8 cellular contexts compared by ENCODE assay signal in genomic region chr15:37995461-37996347, GRCh38.
DNase-seq lines count a peak whose midpoint lies in the region; ATAC-seq and TF ChIP-seq lines count a peak whose summit lies in the region.

No MANE protein-coding gene starts in this region.

- peak; percentile 37 for DNase-seq in A172 (ENCODE audit: low spot score)
- DNase-seq in PC-9, result peak in 1 of 2 experiments; percentile 28
- peak; percentile 72 for DNase-seq in epithelial cell of esophagus (ENCODE audit: low read depth)
- peak; percentile 41 for DNase-seq in mucosa of gallbladder (ENCODE audit: low spot score)
- no peak for DNase-seq in T-cell

- H3K9me3 ChIP-seq in PC-9 (ENCODE audit: insufficient read depth, low read depth), result no peaks in the 10 kb centered on the region

- H3K9me3 Mint-ChIP-seq in T-cell, result peaks cover 0 to 8% (median 2%) of the 10 kb centered on the region in 3 donors

- ATAC-seq in HG03378 (IDR thresholded peaks at IDR 0.05; ENCODE audit: unreplicated experiment), result peak; percentile 68
- no peak for ATAC-seq in T-cell (replicated peaks in 1 of 4)
- ATAC-seq in GM21367 (IDR thresholded peaks at IDR 0.05; ENCODE audit: unreplicated experiment), result no peak

- TF ChIP-seq CTCF in GM12873 (IDR thresholded peaks at IDR 0.05; ENCODE audit: insufficient read depth, low read depth, low read length, missing control alignments) (peak; percentile 59), PC-9 (conservative IDR thresholded peaks at IDR 0.05) (peak; percentile 74), epithelial cell of esophagus (IDR thresholded peaks at IDR 0.05; ENCODE audit: insufficient read depth, low read depth, low read length, missing control alignments) (peak; percentile 66)

- H3K27ac Mint-ChIP-seq in T-cell, result no peak overlapping the region

- no peak overlapping the region for H2AFZ ChIP-seq in PC-9

- no peaks in the 10 kb centered on the region for H3K79me2 ChIP-seq in PC-9 (ENCODE audit: low read depth)

- H3K4me2 ChIP-seq in PC-9, result no peak overlapping the region

- no peaks in the 10 kb centered on the region for H3K9me2 ChIP-seq in PC-9 (ENCODE audit: insufficient read depth)

- no peaks in the 10 kb centered on the region for H3K36me3 ChIP-seq in PC-9 (ENCODE audit: low read depth)

- BruUV-seq in PC-9 (replicated peaks; lab: Mats Ljungman, UMichigan), result no TSS peak

- no peaks in the 10 kb centered on the region for H3K27me3 ChIP-seq in PC-9 (ENCODE audit: insufficient read depth, low read depth)

- H3K4me3 ChIP-seq in PC-9 (no peak overlapping the region), epithelial cell of esophagus (ENCODE audit: low read length) (no peak overlapping the region)

- POLR2A ChIA-PET in PC-9 (lab: Charles Lee; ENCODE audit: unreplicated experiment), result interaction anchor here (0.6 kb wide), 1 partner anchor 257 kb away, joined by 6 read pairs; the partner anchor contains the start of gene SPRED1
- POLR2A ChIA-PET in T-cell (lab: Charles Lee), result no interaction called here

- intact Hi-C loops in PC-9 (cut with micrococcal nuclease; ENCODE audit: unreplicated experiment), result loop anchor here (1.0 to 5.0 kb wide), 5 partner anchors 359 to 707 kb away; no protein-coding TSS in a partner anchor

- no peak overlapping the region for H3K4me3 Mint-ChIP-seq in T-cell

- H3K4me1 Mint-ChIP-seq in T-cell, result no peaks in the 10 kb centered on the region

- no peaks in the 10 kb centered on the region for H3K4me1 ChIP-seq in PC-9 (replicated peaks; ENCODE audit: insufficient read depth)

- H3F3A ChIP-seq in PC-9 (ENCODE audit: insufficient read depth, low read depth), result no peaks in the 10 kb centered on the region

- no peaks in the 10 kb centered on the region for H4K20me1 ChIP-seq in PC-9 (ENCODE audit: insufficient read depth)

- CTCF ChIA-PET in PC-9 (lab: Charles Lee) (interaction anchor here (0.5 to 0.7 kb wide), 5 partner anchors 11 to 358 kb away, joined by 3 to 6 read pairs (median 3); no protein-coding TSS in a partner anchor), T-cell (lab: Charles Lee) (interaction anchor here in 1 of 2 donors (1.2 kb wide), 1 partner anchor 392 kb away, joined by 3 read pairs; no protein-coding TSS in a partner anchor)

- no peak overlapping the region for H3K27ac ChIP-seq in PC-9

- H3K36me3 Mint-ChIP-seq in T-cell, result no peaks in the 10 kb centered on the region

- peaks cover 12 to 13% of the 10 kb centered on the region in 2 donors for H3K27me3 Mint-ChIP-seq in T-cell

Comparison
In these comparisons a context has a peak if more than half of its experiments do, and no peak if none do; other contexts are left out.
1. DNase-seq: peak in A172 (single experiment), epithelial cell of esophagus (single experiment) and mucosa of gallbladder (single experiment); none in T-cell (0 of 34).
2. Peak in every context shown above with its lines, with median percentiles within 50 percentile points of each other: CTCF ChIP-seq.